1 cellular context compared by ENCODE assay signal in genomic region chr11:74721479-74721835, GRCh38.
TF ChIP-seq lines count a peak whose summit lies in the region.

No MANE protein-coding gene starts in this region.

TF ChIP-seq in GM23338, 12 proteins besides CTCF, POLR2A, EP300 and RAD21:
- TF ChIP-seq ZNF331 (CRISPR knock-in tag; IDR thresholded peaks at IDR 0.05; ENCODE audit: low read depth) (no peak), JUNB (IDR thresholded peaks at IDR 0.05; ENCODE audit: unreplicated experiment) (no peak), EZH2phosphoT487 (IDR thresholded peaks at IDR 0.05; ENCODE audit: unreplicated experiment) (no peak), ZNF114 (CRISPR knock-in tag; IDR thresholded peaks at IDR 0.05) (no peak), NANOG (IDR thresholded peaks at IDR 0.05; ENCODE audit: borderline replicate concordance) (no peak), EZH2 (IDR thresholded peaks at IDR 0.05; ENCODE audit: low read depth, unreplicated experiment) (no peak), ETS1 (IDR thresholded peaks at IDR 0.05) (no peak), CREB1 (CRISPR knock-in tag; IDR thresholded peaks at IDR 0.05; ENCODE audit: low read depth) (no peak), POLR2AphosphoS5 (IDR thresholded peaks at IDR 0.05; ENCODE audit: low read depth) (no peak), STAT1 (IDR thresholded peaks at IDR 0.05; ENCODE audit: unreplicated experiment) (no peak)
- TF ChIP-seq, protein P1, sequence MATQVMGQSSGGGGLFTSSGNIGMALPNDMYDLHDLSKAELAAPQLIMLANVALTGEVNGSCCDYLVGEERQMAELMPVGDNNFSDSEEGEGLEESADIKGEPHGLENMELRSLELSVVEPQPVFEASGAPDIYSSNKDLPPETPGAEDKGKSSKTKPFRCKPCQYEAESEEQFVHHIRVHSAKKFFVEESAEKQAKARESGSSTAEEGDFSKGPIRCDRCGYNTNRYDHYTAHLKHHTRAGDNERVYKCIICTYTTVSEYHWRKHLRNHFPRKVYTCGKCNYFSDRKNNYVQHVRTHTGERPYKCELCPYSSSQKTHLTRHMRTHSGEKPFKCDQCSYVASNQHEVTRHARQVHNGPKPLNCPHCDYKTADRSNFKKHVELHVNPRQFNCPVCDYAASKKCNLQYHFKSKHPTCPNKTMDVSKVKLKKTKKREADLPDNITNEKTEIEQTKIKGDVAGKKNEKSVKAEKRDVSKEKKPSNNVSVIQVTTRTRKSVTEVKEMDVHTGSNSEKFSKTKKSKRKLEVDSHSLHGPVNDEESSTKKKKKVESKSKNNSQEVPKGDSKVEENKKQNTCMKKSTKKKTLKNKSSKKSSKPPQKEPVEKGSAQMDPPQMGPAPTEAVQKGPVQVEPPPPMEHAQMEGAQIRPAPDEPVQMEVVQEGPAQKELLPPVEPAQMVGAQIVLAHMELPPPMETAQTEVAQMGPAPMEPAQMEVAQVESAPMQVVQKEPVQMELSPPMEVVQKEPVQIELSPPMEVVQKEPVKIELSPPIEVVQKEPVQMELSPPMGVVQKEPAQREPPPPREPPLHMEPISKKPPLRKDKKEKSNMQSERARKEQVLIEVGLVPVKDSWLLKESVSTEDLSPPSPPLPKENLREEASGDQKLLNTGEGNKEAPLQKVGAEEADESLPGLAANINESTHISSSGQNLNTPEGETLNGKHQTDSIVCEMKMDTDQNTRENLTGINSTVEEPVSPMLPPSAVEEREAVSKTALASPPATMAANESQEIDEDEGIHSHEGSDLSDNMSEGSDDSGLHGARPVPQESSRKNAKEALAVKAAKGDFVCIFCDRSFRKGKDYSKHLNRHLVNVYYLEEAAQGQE (IDR thresholded peaks at IDR 0.05; ENCODE audit: unreplicated experiment) = no peak
- TF ChIP-seq, protein P2, sequence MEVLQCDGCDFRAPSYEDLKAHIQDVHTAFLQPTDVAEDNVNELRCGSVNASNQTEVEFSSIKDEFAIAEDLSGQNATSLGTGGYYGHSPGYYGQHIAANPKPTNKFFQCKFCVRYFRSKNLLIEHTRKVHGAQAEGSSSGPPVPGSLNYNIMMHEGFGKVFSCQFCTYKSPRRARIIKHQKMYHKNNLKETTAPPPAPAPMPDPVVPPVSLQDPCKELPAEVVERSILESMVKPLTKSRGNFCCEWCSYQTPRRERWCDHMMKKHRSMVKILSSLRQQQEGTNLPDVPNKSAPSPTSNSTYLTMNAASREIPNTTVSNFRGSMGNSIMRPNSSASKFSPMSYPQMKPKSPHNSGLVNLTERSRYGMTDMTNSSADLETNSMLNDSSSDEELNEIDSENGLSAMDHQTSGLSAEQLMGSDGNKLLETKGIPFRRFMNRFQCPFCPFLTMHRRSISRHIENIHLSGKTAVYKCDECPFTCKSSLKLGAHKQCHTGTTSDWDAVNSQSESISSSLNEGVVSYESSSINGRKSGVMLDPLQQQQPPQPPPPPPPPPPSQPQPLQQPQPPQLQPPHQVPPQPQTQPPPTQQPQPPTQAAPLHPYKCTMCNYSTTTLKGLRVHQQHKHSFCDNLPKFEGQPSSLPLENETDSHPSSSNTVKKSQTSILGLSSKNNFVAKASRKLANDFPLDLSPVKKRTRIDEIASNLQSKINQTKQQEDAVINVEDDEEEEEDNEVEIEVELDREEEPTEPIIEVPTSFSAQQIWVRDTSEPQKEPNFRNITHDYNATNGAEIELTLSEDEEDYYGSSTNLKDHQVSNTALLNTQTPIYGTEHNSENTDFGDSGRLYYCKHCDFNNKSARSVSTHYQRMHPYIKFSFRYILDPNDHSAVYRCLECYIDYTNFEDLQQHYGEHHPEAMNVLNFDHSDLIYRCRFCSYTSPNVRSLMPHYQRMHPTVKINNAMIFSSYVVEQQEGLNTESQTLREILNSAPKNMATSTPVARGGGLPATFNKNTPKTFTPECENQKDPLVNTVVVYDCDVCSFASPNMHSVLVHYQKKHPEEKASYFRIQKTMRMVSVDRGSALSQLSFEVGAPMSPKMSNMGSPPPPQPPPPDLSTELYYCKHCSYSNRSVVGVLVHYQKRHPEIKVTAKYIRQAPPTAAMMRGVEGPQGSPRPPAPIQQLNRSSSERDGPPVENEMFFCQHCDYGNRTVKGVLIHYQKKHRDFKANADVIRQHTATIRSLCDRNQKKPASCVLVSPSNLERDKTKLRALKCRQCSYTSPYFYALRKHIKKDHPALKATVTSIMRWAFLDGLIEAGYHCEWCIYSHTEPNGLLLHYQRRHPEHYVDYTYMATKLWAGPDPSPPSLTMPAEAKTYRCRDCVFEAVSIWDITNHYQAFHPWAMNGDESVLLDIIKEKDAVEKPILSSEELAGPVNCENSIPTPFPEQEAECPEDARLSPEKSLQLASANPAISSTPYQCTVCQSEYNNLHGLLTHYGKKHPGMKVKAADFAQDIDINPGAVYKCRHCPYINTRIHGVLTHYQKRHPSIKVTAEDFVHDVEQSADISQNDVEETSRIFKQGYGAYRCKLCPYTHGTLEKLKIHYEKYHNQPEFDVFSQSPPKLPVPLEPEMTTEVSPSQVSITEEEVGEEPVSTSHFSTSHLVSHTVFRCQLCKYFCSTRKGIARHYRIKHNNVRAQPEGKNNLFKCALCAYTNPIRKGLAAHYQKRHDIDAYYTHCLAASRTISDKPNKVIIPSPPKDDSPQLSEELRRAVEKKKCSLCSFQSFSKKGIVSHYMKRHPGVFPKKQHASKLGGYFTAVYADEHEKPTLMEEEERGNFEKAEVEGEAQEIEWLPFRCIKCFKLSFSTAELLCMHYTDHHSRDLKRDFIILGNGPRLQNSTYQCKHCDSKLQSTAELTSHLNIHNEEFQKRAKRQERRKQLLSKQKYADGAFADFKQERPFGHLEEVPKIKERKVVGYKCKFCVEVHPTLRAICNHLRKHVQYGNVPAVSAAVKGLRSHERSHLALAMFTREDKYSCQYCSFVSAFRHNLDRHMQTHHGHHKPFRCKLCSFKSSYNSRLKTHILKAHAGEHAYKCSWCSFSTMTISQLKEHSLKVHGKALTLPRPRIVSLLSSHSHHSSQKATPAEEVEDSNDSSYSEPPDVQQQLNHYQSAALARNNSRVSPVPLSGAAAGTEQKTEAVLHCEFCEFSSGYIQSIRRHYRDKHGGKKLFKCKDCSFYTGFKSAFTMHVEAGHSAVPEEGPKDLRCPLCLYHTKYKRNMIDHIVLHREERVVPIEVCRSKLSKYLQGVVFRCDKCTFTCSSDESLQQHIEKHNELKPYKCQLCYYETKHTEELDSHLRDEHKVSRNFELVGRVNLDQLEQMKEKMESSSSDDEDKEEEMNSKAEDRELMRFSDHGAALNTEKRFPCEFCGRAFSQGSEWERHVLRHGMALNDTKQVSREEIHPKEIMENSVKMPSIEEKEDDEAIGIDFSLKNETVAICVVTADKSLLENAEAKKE (CRISPR knock-in tag; IDR thresholded peaks at IDR 0.05) = no peak
